In genomic region chr6:47188588-47189021, GRCh38 we compare ENCODE assay signal across 10 cellular contexts.
DNase-seq lines count a peak whose midpoint lies in the region; ATAC-seq and TF ChIP-seq lines count a peak whose summit lies in the region.
"Had no signal": no experiment of that assay in that cellular context is flagged by ENCODE, and none has a peak within 500 bp of the region (broad histone marks: within the 10 kb centered on the region; RNA-seq: fewer than 3 reads in every experiment).

No MANE protein-coding gene starts in this region.

- peak; percentile 75 for ATAC-seq in lung (ENCODE audit: insufficient read depth, low FRiP score)
- ATAC-seq in HG03025 (IDR thresholded peaks at IDR 0.05; ENCODE audit: low FRiP score, unreplicated experiment) = no peak

- H3K36me3 ChIP-seq in duodenal mucosa (ENCODE audit: control insufficient read depth in 1 of 2, insufficient read depth in 2 of 2, low read length in 2 of 2) = no peaks in the 10 kb centered on the region
- no peaks in the 10 kb centered on the region for H3K36me3 ChIP-seq in lung (ENCODE audit: control insufficient read depth in 2 of 2, insufficient read depth in 2 of 2, low read length in 2 of 2)

- WGBS in lung, 2 donors = 62 to 83% methylated on average over 1 of the region's 1 CpG

- peak overlapping the region; percentile 13 for H3K27ac ChIP-seq in duodenal mucosa (ENCODE audit: low read depth, low read length)
- no peak overlapping the region for H3K27ac ChIP-seq in lung (ENCODE audit: low read depth in 1 of 2, low read length in 1 of 2)
- H3K27ac ChIP-seq: C4-2B had no signal

- no peak for TF ChIP-seq CTCF in lung (IDR thresholded peaks at IDR 0.05; ENCODE audit: control extremely low read depth, extremely low read depth)

- H3K4me1 ChIP-seq in duodenal mucosa (ENCODE audit: control insufficient read depth in 1 of 2, insufficient read depth in 2 of 2, low read length in 2 of 2) (peaks cover 0 to 11% of the 10 kb centered on the region in 2 donors), lung (ENCODE audit: control insufficient read depth in 2 of 2, insufficient read depth in 2 of 2, low read length in 2 of 2) (no peaks in the 10 kb centered on the region)

- no peak overlapping the region for H3K4me3 ChIP-seq in duodenal mucosa (ENCODE audit: low read depth in 1 of 2, low read length in 2 of 2)
- H3K4me3 ChIP-seq in lung = no peak overlapping the region

- H3K9me3 ChIP-seq in duodenal mucosa (ENCODE audit: control insufficient read depth in 1 of 2, low read length in 2 of 2) (no peaks in the 10 kb centered on the region), lung (ENCODE audit: control insufficient read depth in 2 of 2, insufficient read depth in 1 of 2, low read length in 1 of 2) (no peaks in the 10 kb centered on the region)

- no peak overlapping the region for H3K9ac ChIP-seq in duodenal mucosa (ENCODE audit: low read depth in 1 of 2, low read length in 2 of 2)

- H3K27me3 ChIP-seq in duodenal mucosa (ENCODE audit: control insufficient read depth in 1 of 2, insufficient read depth in 2 of 2, low read length in 2 of 2) = no peaks in the 10 kb centered on the region
- H3K27me3 ChIP-seq in lung (ENCODE audit: control insufficient read depth, insufficient read depth) = no peaks in the 10 kb centered on the region

- DNase-seq in AG20443 (ENCODE audit: low spot score) (peak; percentile 38), M059J (ENCODE audit: low read depth) (peak; percentile 91), lung (ENCODE audit: low spot score) (peak; percentile 39), putamen (ENCODE audit: low spot score) (no peak), DMS79 treated with DMSO at 0.1 percent for 48 hours (lab: John Stamatoyannopoulos, UW) (no peak), T-helper 2 cell (no peak)
- DNase-seq: head of caudate nucleus had no signal

Comparison
In these comparisons a context has a peak if more than half of its experiments do, and no peak if none do; other contexts are left out.
1. DNase-seq: peak in AG20443 (single experiment), M059J (single experiment) and lung (single experiment); none in putamen (single experiment), DMS79 treated with DMSO at 0.1 percent for 48 hours (single experiment) and T-helper 2 cell (0 of 5).